ENCODE assay signal across 5 cellular contexts in the genomic region with DNA sequence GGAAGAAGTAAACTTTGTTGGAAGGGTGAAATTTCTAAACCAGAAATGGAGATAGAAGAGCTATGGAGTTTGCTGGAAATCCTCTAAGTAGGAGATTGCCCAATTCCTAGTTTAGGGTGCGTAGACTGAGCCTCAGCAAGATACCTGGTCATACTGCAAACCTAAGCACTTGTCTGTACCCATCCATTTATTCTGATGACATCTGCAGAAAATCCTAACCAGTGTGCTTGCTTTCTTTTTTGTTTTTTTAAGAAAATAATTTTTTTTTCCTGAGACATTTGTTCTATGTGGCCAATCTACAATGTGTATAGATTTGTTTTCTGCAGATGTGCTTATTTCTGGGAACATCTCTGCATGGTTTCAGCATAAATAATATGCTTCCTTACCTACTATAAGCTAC.
"Had no signal": no experiment of that assay in that cellular context is flagged by ENCODE, and none has a peak within 500 bp of the region (broad histone marks: within the 10 kb centered on the region; RNA-seq: fewer than 3 reads in every experiment).

No MANE protein-coding gene starts in this region.

- DNase-seq: IMR-90, KBM-7, KG1 had no signal

- H3K27ac ChIP-seq: HL-60 had no signal

- FAIRE-seq: HTR-8/SVneo had no signal
